1 cellular context compared by ENCODE assay signal in the genomic region with DNA sequence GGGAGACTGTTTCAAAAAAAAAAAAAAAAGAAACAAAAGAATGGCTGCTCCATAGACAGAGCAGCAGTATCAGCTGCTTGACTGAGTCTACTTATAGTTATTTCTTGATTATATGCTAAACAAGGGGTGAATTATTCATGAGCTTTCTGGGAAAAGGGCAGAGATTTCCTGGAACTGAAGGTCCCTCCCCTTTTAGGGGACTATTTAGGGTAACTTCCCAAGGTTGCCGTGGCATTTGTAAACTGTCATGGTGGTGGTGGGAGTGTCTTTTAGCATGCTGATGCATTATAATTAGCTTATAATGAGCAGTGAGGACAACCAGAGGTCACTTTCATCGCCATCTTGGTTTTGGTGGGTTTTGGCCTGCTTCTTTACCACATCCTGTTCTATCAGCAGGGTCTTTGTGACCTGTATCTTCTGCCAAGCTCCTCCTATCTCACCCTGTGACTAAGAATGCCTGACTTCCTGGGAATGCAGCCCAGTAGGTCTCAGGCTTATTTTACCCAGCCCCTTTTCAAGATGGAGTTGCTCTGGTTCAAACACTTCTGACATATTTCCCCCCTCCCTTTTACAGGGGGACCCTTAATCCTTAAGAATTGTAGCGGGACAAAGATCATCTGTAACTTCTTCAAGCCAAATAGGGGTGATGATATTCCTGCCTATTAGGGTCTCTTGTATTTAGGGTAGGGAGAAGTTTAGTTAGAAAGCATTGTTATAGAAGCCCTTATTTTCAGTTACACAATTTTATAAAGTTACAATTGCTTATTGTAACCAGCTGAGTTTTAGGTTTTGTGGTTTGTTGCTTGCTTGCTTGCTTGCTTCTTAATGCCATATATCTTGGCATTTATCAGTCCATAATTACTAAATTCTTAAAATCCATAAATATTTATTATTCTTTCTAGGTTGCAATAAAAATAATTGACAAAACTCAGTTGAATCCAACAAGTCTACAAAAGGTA.
TF ChIP-seq lines count a peak whose summit lies in the region.

No MANE protein-coding gene starts in this region.

TF ChIP-seq in K562, 482 proteins besides CTCF, POLR2A, EP300 and RAD21 (continued from another document and continues in another):
- TF ChIP-seq, protein P1, sequence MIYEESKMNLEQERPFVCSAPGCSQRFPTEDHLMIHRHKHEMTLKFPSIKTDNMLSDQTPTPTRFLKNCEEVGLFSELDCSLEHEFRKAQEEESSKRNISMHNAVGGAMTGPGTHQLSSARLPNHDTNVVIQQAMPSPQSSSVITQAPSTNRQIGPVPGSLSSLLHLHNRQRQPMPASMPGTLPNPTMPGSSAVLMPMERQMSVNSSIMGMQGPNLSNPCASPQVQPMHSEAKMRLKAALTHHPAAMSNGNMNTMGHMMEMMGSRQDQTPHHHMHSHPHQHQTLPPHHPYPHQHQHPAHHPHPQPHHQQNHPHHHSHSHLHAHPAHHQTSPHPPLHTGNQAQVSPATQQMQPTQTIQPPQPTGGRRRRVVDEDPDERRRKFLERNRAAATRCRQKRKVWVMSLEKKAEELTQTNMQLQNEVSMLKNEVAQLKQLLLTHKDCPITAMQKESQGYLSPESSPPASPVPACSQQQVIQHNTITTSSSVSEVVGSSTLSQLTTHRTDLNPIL (CRISPR knock-in tag; IDR thresholded peaks at IDR 0.05), result peak; percentile 99
- TF ChIP-seq, protein P2, sequence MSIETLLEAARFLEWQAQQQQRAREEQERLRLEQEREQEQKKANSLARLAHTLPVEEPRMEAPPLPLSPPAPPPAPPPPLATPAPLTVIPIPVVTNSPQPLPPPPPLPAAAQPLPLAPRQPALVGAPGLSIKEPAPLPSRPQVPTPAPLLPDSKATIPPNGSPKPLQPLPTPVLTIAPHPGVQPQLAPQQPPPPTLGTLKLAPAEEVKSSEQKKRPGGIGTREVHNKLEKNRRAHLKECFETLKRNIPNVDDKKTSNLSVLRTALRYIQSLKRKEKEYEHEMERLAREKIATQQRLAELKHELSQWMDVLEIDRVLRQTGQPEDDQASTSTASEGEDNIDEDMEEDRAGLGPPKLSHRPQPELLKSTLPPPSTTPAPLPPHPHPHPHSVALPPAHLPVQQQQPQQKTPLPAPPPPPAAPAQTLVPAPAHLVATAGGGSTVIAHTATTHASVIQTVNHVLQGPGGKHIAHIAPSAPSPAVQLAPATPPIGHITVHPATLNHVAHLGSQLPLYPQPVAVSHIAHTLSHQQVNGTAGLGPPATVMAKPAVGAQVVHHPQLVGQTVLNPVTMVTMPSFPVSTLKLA (conservative IDR thresholded peaks at IDR 0.05), result peak; percentile 14 to 50; a peak in 2 of 4 replicates
- TF ChIP-seq, protein P3, sequence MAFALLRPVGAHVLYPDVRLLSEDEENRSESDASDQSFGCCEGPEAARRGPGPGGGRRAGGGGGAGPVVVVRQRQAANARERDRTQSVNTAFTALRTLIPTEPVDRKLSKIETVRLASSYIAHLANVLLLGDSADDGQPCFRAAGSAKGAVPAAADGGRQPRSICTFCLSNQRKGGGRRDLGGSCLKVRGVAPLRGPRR (CRISPR knock-in tag; IDR thresholded peaks at IDR 0.05), result peak; percentile 99
- TF ChIP-seq CBX2 (IDR thresholded peaks at IDR 0.05; ENCODE audit: insufficient read depth, low read length, poor library complexity, severe bottlenecking), result no peak
- TF ChIP-seq ZNF586 (CRISPR knock-in tag; conservative IDR thresholded peaks at IDR 0.05), result peak; percentile 99
- no peak for TF ChIP-seq ZNF224 (CRISPR knock-in tag; IDR thresholded peaks at IDR 0.05)
- TF ChIP-seq TAF15 (IDR thresholded peaks at IDR 0.05; ENCODE audit: low read depth, low read length), result no peak
- peak; percentile 100 for TF ChIP-seq PYGO2 (tag; IDR thresholded peaks at IDR 0.05)
- TF ChIP-seq ZNF766 (CRISPR knock-in tag; conservative IDR thresholded peaks at IDR 0.05), result peak; percentile 100
- TF ChIP-seq, protein P4, sequence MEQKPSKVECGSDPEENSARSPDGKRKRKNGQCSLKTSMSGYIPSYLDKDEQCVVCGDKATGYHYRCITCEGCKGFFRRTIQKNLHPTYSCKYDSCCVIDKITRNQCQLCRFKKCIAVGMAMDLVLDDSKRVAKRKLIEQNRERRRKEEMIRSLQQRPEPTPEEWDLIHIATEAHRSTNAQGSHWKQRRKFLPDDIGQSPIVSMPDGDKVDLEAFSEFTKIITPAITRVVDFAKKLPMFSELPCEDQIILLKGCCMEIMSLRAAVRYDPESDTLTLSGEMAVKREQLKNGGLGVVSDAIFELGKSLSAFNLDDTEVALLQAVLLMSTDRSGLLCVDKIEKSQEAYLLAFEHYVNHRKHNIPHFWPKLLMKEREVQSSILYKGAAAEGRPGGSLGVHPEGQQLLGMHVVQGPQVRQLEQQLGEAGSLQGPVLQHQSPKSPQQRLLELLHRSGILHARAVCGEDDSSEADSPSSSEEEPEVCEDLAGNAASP (IDR thresholded peaks at IDR 0.05), result no peak
- TF ChIP-seq, protein P5, sequence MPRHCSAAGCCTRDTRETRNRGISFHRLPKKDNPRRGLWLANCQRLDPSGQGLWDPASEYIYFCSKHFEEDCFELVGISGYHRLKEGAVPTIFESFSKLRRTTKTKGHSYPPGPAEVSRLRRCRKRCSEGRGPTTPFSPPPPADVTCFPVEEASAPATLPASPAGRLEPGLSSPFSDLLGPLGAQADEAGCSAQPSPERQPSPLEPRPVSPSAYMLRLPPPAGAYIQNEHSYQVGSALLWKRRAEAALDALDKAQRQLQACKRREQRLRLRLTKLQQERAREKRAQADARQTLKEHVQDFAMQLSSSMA (CRISPR knock-in tag; IDR thresholded peaks at IDR 0.05), result peak; percentile 94
- no peak for TF ChIP-seq SMARCA5 (IDR thresholded peaks at IDR 0.05)
- TF ChIP-seq, protein P6, sequence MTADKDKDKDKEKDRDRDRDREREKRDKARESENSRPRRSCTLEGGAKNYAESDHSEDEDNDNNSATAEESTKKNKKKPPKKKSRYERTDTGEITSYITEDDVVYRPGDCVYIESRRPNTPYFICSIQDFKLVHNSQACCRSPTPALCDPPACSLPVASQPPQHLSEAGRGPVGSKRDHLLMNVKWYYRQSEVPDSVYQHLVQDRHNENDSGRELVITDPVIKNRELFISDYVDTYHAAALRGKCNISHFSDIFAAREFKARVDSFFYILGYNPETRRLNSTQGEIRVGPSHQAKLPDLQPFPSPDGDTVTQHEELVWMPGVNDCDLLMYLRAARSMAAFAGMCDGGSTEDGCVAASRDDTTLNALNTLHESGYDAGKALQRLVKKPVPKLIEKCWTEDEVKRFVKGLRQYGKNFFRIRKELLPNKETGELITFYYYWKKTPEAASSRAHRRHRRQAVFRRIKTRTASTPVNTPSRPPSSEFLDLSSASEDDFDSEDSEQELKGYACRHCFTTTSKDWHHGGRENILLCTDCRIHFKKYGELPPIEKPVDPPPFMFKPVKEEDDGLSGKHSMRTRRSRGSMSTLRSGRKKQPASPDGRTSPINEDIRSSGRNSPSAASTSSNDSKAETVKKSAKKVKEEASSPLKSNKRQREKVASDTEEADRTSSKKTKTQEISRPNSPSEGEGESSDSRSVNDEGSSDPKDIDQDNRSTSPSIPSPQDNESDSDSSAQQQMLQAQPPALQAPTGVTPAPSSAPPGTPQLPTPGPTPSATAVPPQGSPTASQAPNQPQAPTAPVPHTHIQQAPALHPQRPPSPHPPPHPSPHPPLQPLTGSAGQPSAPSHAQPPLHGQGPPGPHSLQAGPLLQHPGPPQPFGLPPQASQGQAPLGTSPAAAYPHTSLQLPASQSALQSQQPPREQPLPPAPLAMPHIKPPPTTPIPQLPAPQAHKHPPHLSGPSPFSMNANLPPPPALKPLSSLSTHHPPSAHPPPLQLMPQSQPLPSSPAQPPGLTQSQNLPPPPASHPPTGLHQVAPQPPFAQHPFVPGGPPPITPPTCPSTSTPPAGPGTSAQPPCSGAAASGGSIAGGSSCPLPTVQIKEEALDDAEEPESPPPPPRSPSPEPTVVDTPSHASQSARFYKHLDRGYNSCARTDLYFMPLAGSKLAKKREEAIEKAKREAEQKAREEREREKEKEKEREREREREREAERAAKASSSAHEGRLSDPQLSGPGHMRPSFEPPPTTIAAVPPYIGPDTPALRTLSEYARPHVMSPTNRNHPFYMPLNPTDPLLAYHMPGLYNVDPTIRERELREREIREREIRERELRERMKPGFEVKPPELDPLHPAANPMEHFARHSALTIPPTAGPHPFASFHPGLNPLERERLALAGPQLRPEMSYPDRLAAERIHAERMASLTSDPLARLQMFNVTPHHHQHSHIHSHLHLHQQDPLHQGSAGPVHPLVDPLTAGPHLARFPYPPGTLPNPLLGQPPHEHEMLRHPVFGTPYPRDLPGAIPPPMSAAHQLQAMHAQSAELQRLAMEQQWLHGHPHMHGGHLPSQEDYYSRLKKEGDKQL (CRISPR knock-in tag; IDR thresholded peaks at IDR 0.05; ENCODE audit: borderline replicate concordance), result no peak
- no peak for TF ChIP-seq SIN3B (IDR thresholded peaks at IDR 0.05; ENCODE audit: low read depth)
- TF ChIP-seq TBL1XR1 (IDR thresholded peaks at IDR 0.05; ENCODE audit: low read length in 2 of 2), result no peak
- peak; percentile 77 for TF ChIP-seq NFRKB (IDR thresholded peaks at IDR 0.05; ENCODE audit: low read depth)
- TF ChIP-seq, protein P7, sequence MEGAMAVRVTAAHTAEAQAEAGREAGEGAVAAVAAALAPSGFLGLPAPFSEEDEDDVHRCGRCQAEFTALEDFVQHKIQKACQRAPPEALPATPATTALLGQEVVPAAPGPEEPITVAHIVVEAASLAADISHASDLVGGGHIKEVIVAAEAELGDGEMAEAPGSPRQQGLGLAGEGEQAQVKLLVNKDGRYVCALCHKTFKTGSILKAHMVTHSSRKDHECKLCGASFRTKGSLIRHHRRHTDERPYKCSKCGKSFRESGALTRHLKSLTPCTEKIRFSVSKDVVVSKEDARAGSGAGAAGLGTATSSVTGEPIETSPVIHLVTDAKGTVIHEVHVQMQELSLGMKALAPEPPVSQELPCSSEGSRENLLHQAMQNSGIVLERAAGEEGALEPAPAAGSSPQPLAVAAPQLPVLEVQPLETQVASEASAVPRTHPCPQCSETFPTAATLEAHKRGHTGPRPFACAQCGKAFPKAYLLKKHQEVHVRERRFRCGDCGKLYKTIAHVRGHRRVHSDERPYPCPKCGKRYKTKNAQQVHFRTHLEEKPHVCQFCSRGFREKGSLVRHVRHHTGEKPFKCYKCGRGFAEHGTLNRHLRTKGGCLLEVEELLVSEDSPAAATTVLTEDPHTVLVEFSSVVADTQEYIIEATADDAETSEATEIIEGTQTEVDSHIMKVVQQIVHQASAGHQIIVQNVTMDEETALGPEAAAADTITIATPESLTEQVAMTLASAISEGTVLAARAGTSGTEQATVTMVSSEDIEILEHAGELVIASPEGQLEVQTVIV (CRISPR knock-in tag; IDR thresholded peaks at IDR 0.05; ENCODE audit: borderline replicate concordance), result peak; percentile 92
- TF ChIP-seq E2F3 (CRISPR knock-in tag; IDR thresholded peaks at IDR 0.05), result peak; percentile 100
- no peak for TF ChIP-seq MXI1 (IDR thresholded peaks at IDR 0.05; ENCODE audit: low read depth, low read length)
- TF ChIP-seq ATF7 (IDR thresholded peaks at IDR 0.05), result peak; percentile 67; the same call in 1 of the 2 replicates
- TF ChIP-seq, protein P8, sequence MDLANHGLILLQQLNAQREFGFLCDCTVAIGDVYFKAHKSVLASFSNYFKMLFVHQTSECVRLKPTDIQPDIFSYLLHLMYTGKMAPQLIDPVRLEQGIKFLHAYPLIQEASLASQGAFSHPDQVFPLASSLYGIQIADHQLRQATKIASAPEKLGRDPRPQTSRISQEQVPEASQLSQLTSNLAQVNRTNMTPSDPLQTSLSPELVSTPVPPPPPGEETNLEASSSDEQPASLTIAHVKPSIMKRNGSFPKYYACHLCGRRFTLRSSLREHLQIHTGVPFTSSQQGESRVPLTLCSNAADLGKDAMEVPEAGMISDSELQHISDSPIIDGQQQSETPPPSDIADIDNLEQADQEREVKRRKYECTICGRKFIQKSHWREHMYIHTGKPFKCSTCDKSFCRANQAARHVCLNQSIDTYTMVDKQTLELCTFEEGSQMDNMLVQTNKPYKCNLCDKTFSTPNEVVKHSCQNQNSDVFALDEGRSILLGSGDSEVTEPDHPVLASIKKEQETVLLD (IDR thresholded peaks at IDR 0.05), result peak; percentile 90
- TF ChIP-seq, protein P9, sequence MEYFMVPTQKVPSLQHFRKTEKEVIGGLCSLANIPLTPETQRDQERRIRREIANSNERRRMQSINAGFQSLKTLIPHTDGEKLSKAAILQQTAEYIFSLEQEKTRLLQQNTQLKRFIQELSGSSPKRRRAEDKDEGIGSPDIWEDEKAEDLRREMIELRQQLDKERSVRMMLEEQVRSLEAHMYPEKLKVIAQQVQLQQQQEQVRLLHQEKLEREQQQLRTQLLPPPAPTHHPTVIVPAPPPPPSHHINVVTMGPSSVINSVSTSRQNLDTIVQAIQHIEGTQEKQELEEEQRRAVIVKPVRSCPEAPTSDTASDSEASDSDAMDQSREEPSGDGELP (CRISPR knock-in tag; IDR thresholded peaks at IDR 0.05; ENCODE audit: borderline replicate concordance), result no peak
- TF ChIP-seq PRMT5 (CRISPR knock-in tag; IDR thresholded peaks at IDR 0.05), result no peak
- no peak for TF ChIP-seq WHSC1 (IDR thresholded peaks at IDR 0.05; ENCODE audit: low read length)
- TF ChIP-seq HMG20A (CRISPR knock-in tag; conservative IDR thresholded peaks at IDR 0.05), result peak; percentile 99
- peak; percentile 97 for TF ChIP-seq STAT5B (CRISPR knock-in tag; IDR thresholded peaks at IDR 0.05)
- peak; percentile 97 for TF ChIP-seq NFE2L1 (tag; IDR thresholded peaks at IDR 0.05; ENCODE audit: borderline replicate concordance, low read depth)
- TF ChIP-seq, protein P10, sequence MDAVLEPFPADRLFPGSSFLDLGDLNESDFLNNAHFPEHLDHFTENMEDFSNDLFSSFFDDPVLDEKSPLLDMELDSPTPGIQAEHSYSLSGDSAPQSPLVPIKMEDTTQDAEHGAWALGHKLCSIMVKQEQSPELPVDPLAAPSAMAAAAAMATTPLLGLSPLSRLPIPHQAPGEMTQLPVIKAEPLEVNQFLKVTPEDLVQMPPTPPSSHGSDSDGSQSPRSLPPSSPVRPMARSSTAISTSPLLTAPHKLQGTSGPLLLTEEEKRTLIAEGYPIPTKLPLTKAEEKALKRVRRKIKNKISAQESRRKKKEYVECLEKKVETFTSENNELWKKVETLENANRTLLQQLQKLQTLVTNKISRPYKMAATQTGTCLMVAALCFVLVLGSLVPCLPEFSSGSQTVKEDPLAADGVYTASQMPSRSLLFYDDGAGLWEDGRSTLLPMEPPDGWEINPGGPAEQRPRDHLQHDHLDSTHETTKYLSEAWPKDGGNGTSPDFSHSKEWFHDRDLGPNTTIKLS (IDR thresholded peaks at IDR 0.05; ENCODE audit: borderline replicate concordance, low read depth), result no peak
- no peak for TF ChIP-seq RBM39 (optimal IDR thresholded peaks at IDR 0.05; ENCODE audit: low read depth, low read length)
- TF ChIP-seq TAF1 (IDR thresholded peaks at IDR 0.05; ENCODE audit: control insufficient read depth, extremely low read depth, insufficient read depth, low read length, severe bottlenecking), result no peak
- TF ChIP-seq ZBTB1 (CRISPR knock-in tag; IDR thresholded peaks at IDR 0.05; ENCODE audit: borderline replicate concordance, low read depth), result no peak
- TF ChIP-seq RBFOX2 (IDR thresholded peaks at IDR 0.05; ENCODE audit: low read depth, low read length), result peak; percentile 41; the same call in 1 of the 2 replicates
- TF ChIP-seq BDP1 (IDR thresholded peaks at IDR 0.05; ENCODE audit: insufficient read depth, insufficient read length), result no peak
- TF ChIP-seq HEY1 (CRISPR knock-in tag; IDR thresholded peaks at IDR 0.05; ENCODE audit: borderline replicate concordance), result peak; percentile 99
- no peak for TF ChIP-seq RBBP5 (IDR thresholded peaks at IDR 0.05; ENCODE audit: borderline replicate concordance, insufficient read depth, low read length, poor library complexity, severe bottlenecking)
- no peak for TF ChIP-seq TAL1 (IDR thresholded peaks at IDR 0.05)
- TF ChIP-seq CBFA2T3 (IDR thresholded peaks at IDR 0.05), result no peak
